1 cellular context compared by ENCODE assay signal in genomic region chr2:120312861-120313694, GRCh38.
A peak's percentile ranks its signal among the peaks of the same experiment; 100 is the strongest.
TF ChIP-seq lines count a peak whose summit lies in the region.

No MANE protein-coding gene starts in this region.

TF ChIP-seq in K562, 482 proteins besides CTCF, POLR2A, EP300 and RAD21 (continued from another document and continues in another):
- TF ChIP-seq ARID4B (CRISPR knock-in tag; IDR thresholded peaks at IDR 0.05), result no peak
- no peak for TF ChIP-seq MECOM (CRISPR knock-in tag; IDR thresholded peaks at IDR 0.05)
- no peak for TF ChIP-seq U2AF1 (optimal IDR thresholded peaks at IDR 0.05; ENCODE audit: low read depth, low read length)
- TF ChIP-seq ARNT (IDR thresholded peaks at IDR 0.05), result no peak
- no peak for TF ChIP-seq NR2F6 (CRISPR knock-in tag; IDR thresholded peaks at IDR 0.05)
- 0 out of 2 replicates have a peak, but pooled peaks have one; percentile 28 for TF ChIP-seq CC2D1A (IDR thresholded peaks at IDR 0.05)
- no peak for TF ChIP-seq CCNT2 (IDR thresholded peaks at IDR 0.05; ENCODE audit: borderline replicate concordance, extremely low read depth, insufficient read length, low read depth, low read length)
- no peak for TF ChIP-seq CHAMP1 (IDR thresholded peaks at IDR 0.05)
- TF ChIP-seq ZNF3 (CRISPR knock-in tag; IDR thresholded peaks at IDR 0.05), result no peak
- no peak for TF ChIP-seq ZNF584 (CRISPR knock-in tag; IDR thresholded peaks at IDR 0.05; ENCODE audit: low read depth)
- no peak for TF ChIP-seq MAFG (tag; conservative IDR thresholded peaks at IDR 0.05)
- no peak for TF ChIP-seq MITF (IDR thresholded peaks at IDR 0.05)
- peak; percentile 41; the same call in 1 of the 2 replicates for TF ChIP-seq CXXC5 (CRISPR knock-in tag; IDR thresholded peaks at IDR 0.05)
- peak; percentile 53 for TF ChIP-seq CREM (IDR thresholded peaks at IDR 0.05; ENCODE audit: low read depth)
- 0 out of 2 replicates have a peak, but pooled peaks have one; percentile 54 for TF ChIP-seq XRCC5 (IDR thresholded peaks at IDR 0.05; ENCODE audit: low read depth, low read length)
- no peak for TF ChIP-seq ZNF696 (CRISPR knock-in tag; conservative IDR thresholded peaks at IDR 0.05)
- TF ChIP-seq ZNF644 (tag; IDR thresholded peaks at IDR 0.05; ENCODE audit: low read depth), result no peak
- TF ChIP-seq PHF20 (IDR thresholded peaks at IDR 0.05; ENCODE audit: partially characterized antibody), result no peak
- no peak for TF ChIP-seq NFATC3 (IDR thresholded peaks at IDR 0.05)
- TF ChIP-seq ZNF24 (IDR thresholded peaks at IDR 0.05), result no peak
- TF ChIP-seq NR1H2 (CRISPR knock-in tag; IDR thresholded peaks at IDR 0.05), result no peak
- TF ChIP-seq ZNF140 (CRISPR knock-in tag; IDR thresholded peaks at IDR 0.05), result no peak
- no peak for TF ChIP-seq ZNF695 (CRISPR knock-in tag; IDR thresholded peaks at IDR 0.05)
- no peak for TF ChIP-seq TBP (optimal IDR thresholded peaks at IDR 0.05; ENCODE audit: low read depth, low read length)
- TF ChIP-seq CGGBP1 (CRISPR knock-in tag; IDR thresholded peaks at IDR 0.05), result no peak
- no peak for TF ChIP-seq BRCA1 (IDR thresholded peaks at IDR 0.05)
- no peak for TF ChIP-seq BRCA1 (CRISPR knock-in tag; IDR thresholded peaks at IDR 0.05)
- no peak for TF ChIP-seq XRCC3 (IDR thresholded peaks at IDR 0.05)
- no peak for TF ChIP-seq BMI1 (IDR thresholded peaks at IDR 0.05; ENCODE audit: low read length)
- TF ChIP-seq RBM34 (IDR thresholded peaks at IDR 0.05; ENCODE audit: borderline replicate concordance, insufficient read depth, low read length), result no peak
- no peak for TF ChIP-seq ZNF318 (IDR thresholded peaks at IDR 0.05; ENCODE audit: borderline replicate concordance in 1 of 2, low read depth in 1 of 2)
- no peak for TF ChIP-seq ZNF449 (CRISPR knock-in tag; IDR thresholded peaks at IDR 0.05)
- TF ChIP-seq ZBTB12 (CRISPR knock-in tag; IDR thresholded peaks at IDR 0.05), result no peak
- no peak for TF ChIP-seq XRCC4 (IDR thresholded peaks at IDR 0.05; ENCODE audit: extremely low read depth, insufficient read depth, insufficient read length)
- no peak for TF ChIP-seq HSF4 (CRISPR knock-in tag; IDR thresholded peaks at IDR 0.05; ENCODE audit: borderline replicate concordance)
- TF ChIP-seq ARID3B (CRISPR knock-in tag; IDR thresholded peaks at IDR 0.05; ENCODE audit: borderline replicate concordance), result no peak
